Comparison of ENCODE assay signal across 8 cellular contexts in genomic region chr19:1094655-1094977, GRCh38. TPM values are rescaled to one million over a fixed set of nuclear protein-coding genes. Genes with fewer than 3 reads are reported as not detected.
DNase-seq lines count a peak whose midpoint lies in the region; ATAC-seq and TF ChIP-seq lines count a peak whose summit lies in the region.

No MANE protein-coding gene starts in this region.

- intact Hi-C loops in lower lobe of right lung (cut with DNase I), result no loop called here

- no peaks in the 10 kb centered on the region for H3K27me3 Mint-ChIP-seq in activated naive CD4-positive, alpha-beta T cell treated with anti-CD3 and anti-CD28 coated beads, Interleukin-2, amount 10 ng/mL, durations not matched to agents 7 days and 5 days
- no peaks in the 10 kb centered on the region for H3K27me3 Mint-ChIP-seq in type B pancreatic cell

- H3K36me3 ChIP-seq in lower lobe of right lung, result peaks cover 43% of the 10 kb centered on the region

- TF ChIP-seq CTCF in astrocyte of the spinal cord (IDR thresholded peaks at IDR 0.05; ENCODE audit: low read depth, low read length), result no peak
- no peak for TF ChIP-seq CTCF in lower lobe of right lung (IDR thresholded peaks at IDR 0.05)
- no peak for TF ChIP-seq CTCF in type B pancreatic cell (conservative IDR thresholded peaks at IDR 0.05)

- peak overlapping the region; percentile 94 for H3K4me3 Mint-ChIP-seq in activated naive CD4-positive, alpha-beta T cell treated with anti-CD3 and anti-CD28 coated beads, Interleukin-2, amount 10 ng/mL, durations not matched to agents 7 days and 5 days
- peak overlapping the region; percentile 94 for H3K4me3 Mint-ChIP-seq in type B pancreatic cell

- H3K4me1 ChIP-seq in lower lobe of right lung, result peaks cover 44% of the 10 kb centered on the region

- no peaks in the 10 kb centered on the region for H3K27me3 ChIP-seq in lower lobe of right lung (ENCODE audit: low read depth)

- peaks cover 7% of the 10 kb centered on the region for H3K9me3 Mint-ChIP-seq in activated naive CD4-positive, alpha-beta T cell treated with anti-CD3 and anti-CD28 coated beads, Interleukin-2, amount 10 ng/mL, durations not matched to agents 7 days and 5 days
- no peaks in the 10 kb centered on the region for H3K9me3 Mint-ChIP-seq in type B pancreatic cell

- in situ Hi-C loops in astrocyte of the spinal cord (cut with HindIII; ENCODE audit: low sequenced_read_pairs), result no loop called here

- H3K9me3 ChIP-seq in lower lobe of right lung, result no peaks in the 10 kb centered on the region

- H3K4me3 ChIP-seq in astrocyte of the spinal cord (ENCODE audit: low read depth, low read length), result peak overlapping the region; percentile 90
- H3K4me3 ChIP-seq in lower lobe of right lung, result peak overlapping the region; percentile 74

- no peak for ATAC-seq in lower lobe of right lung

- peaks cover 59% of the 10 kb centered on the region for H3K4me1 Mint-ChIP-seq in activated naive CD4-positive, alpha-beta T cell treated with anti-CD3 and anti-CD28 coated beads, Interleukin-2, amount 10 ng/mL, durations not matched to agents 7 days and 5 days
- peaks cover 9% of the 10 kb centered on the region for H3K4me1 Mint-ChIP-seq in type B pancreatic cell (ENCODE audit: unreplicated experiment)

- DNase-seq in activated naive CD4-positive, alpha-beta T cell treated with anti-CD3 and anti-CD28 coated beads, Interleukin-2, amount 10 ng/mL, durations not matched to agents 7 days and 5 days, result no peak
- DNase-seq in activated naive CD4-positive, alpha-beta T cell treated with Interleukin-2 at 50 U/mL for 16 hours, result no peak
- DNase-seq in astrocyte of the spinal cord (ENCODE audit: low read depth, low spot score) (no peak), lower lobe of right lung (no peak), type B pancreatic cell (ENCODE audit: extremely low spot score, unreplicated experiment) (no peak), HuH-7 (ENCODE audit: low spot score) (no peak), cortex of kidney (lab: John Stamatoyannopoulos, UW) (no peak), HPDE6-E6E7 (ENCODE audit: extremely low spot score) (no peak)

- CTCF ChIA-PET in activated naive CD4-positive, alpha-beta T cell treated with anti-CD3 and anti-CD28 coated beads, Interleukin-2, amount 10 ng/mL, durations not matched to agents 7 days and 5 days (lab: Charles Lee), result interaction anchor here (0.6 to 1.3 kb wide), 3 partner anchors 10 to 159 kb away, joined by 3 read pairs; no protein-coding TSS in a partner anchor

- peaks cover 9% of the 10 kb centered on the region for H3K36me3 Mint-ChIP-seq in activated naive CD4-positive, alpha-beta T cell treated with anti-CD3 and anti-CD28 coated beads, Interleukin-2, amount 10 ng/mL, durations not matched to agents 7 days and 5 days
- H3K36me3 Mint-ChIP-seq in type B pancreatic cell, result no peaks in the 10 kb centered on the region

- H3K27ac ChIP-seq in lower lobe of right lung, result peak overlapping the region; percentile 79

- H3K27ac Mint-ChIP-seq in activated naive CD4-positive, alpha-beta T cell treated with anti-CD3 and anti-CD28 coated beads, Interleukin-2, amount 10 ng/mL, durations not matched to agents 7 days and 5 days, result peak overlapping the region; percentile 85
- peak overlapping the region; percentile 46 for H3K27ac Mint-ChIP-seq in type B pancreatic cell

RNA-seq across cellular contexts. Expression of gene POLR2E, which starts 0.6 kb away (rescaled TPM):
- total RNA-seq in lower lobe of right lung, result 158 TPM
- total RNA-seq in type B pancreatic cell (ENCODE audit: low replicate concordance), result 171 and 181 TPM in 2 replicates

RNA-seq across cellular contexts. Expression of gene GPX4, which starts 9.2 kb away (rescaled TPM):
- total RNA-seq in lower lobe of right lung (378 TPM), type B pancreatic cell (ENCODE audit: low replicate concordance) (174 and 204 TPM in 2 replicates)

RNA-seq across cellular contexts. Expression of gene ARHGAP45, which starts 27.6 kb away (rescaled TPM):
- 83.5 TPM for total RNA-seq in lower lobe of right lung
- 2.6 and 4.5 TPM in 2 replicates for total RNA-seq in type B pancreatic cell (ENCODE audit: low replicate concordance)

RNA-seq across cellular contexts. Expression of gene ABCA7, which starts 54.7 kb away (rescaled TPM):
- total RNA-seq in lower lobe of right lung (53.3 TPM), type B pancreatic cell (ENCODE audit: low replicate concordance) (23.9 and 26.1 TPM in 2 replicates)

Comparison
In these comparisons a context has a peak if more than half of its experiments do, and no peak if none do; other contexts are left out.
1. RNA of gene ARHGAP45, which starts 27.6 kb away (total RNA-seq): 83.5 TPM in lower lobe of right lung (single experiment); 2.6 to 4.5 TPM in type B pancreatic cell; every median in the first group is over 10 times any median in the second.